ENCODE assay signal across 8 cellular contexts in the genomic region with DNA sequence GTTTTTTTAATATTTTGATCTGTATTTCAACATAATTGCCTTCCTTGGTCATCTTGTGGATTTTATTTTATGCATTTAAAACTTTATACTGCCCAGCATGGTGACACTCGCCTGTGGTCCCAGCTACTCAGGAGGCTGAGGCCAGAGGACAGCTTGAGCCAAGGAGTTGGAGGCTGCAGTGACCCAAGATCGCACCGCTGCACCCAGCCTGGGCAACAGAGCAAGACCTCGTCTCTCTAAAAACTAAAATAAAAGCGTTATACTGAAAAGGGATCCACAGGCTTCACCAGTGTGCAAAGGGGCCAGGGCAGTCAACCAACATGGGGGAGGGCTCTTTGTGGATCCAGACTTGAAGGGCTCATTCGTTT. TPM values are rescaled to one million over a fixed set of nuclear protein-coding genes. Genes with fewer than 3 reads are reported as not detected.
A peak's percentile ranks its signal among the peaks of the same experiment; 100 is the strongest.
DNase-seq lines count a peak whose midpoint lies in the region; ATAC-seq and TF ChIP-seq lines count a peak whose summit lies in the region.

No MANE protein-coding gene starts in this region.

- H3K4me3 ChIP-seq in HFF-Myc (replicated peaks; ENCODE audit: low read depth, low read length), result peak overlapping the region; percentile 87
- H3K4me3 ChIP-seq in ascending aorta, result peak overlapping the region; percentile 77 to 81
- peak overlapping the region; percentile 92 for H3K4me3 ChIP-seq in smooth muscle cell

- H3K9me3 ChIP-seq in ascending aorta (no peaks in the 10 kb centered on the region), smooth muscle cell (replicated peaks; ENCODE audit: low read depth) (no peaks in the 10 kb centered on the region)

- 63% methylated on average over 6 of the region's 6 CpGs for WGBS in smooth muscle cell (ENCODE audit: low lambda C conversion rate)

- TF ChIP-seq CTCF in HFF-Myc (IDR thresholded peaks at IDR 0.05; ENCODE audit: low read depth, low read length, missing control alignments) (no peak), ascending aorta (IDR thresholded peaks at IDR 0.05) (no peak), smooth muscle cell (IDR thresholded peaks at IDR 0.05; ENCODE audit: borderline replicate concordance, insufficient read depth, poor library complexity, severe bottlenecking) (no peak), GM10266 (IDR thresholded peaks at IDR 0.05; ENCODE audit: control insufficient read depth, insufficient read depth, low read depth, missing control alignments) (no peak)

- H3K36me3 ChIP-seq in ascending aorta (no peaks in the 10 kb centered on the region), smooth muscle cell (ENCODE audit: low read depth) (no peaks in the 10 kb centered on the region)

- peaks cover 12% of the 10 kb centered on the region for H4K20me1 ChIP-seq in smooth muscle cell (ENCODE audit: low read depth)

- H3K4me1 ChIP-seq in ascending aorta, result peaks cover 0 to 15% of the 10 kb centered on the region in 2 donors
- peaks cover 10% of the 10 kb centered on the region for H3K4me1 ChIP-seq in smooth muscle cell (ENCODE audit: low read depth)

- ATAC-seq in GM18909 (IDR thresholded peaks at IDR 0.05; ENCODE audit: poor library complexity, unreplicated experiment), result no peak

- peak overlapping the region; percentile 84 for H2AFZ ChIP-seq in smooth muscle cell (ENCODE audit: low read depth)

- peak overlapping the region; percentile 98 for H3K4me2 ChIP-seq in smooth muscle cell

- DNase-seq in HFF-Myc (ENCODE audit: extremely low read depth, low read depth) (no peak), ascending aorta (ENCODE audit: low spot score in 2 of 2) (no peak), smooth muscle cell (lab: John Stamatoyannopoulos, UW; ENCODE audit: unreplicated experiment) (no peak), NCI-H226 (no peak), GM10266 (ENCODE audit: extremely low spot score) (no peak)
- no peak for DNase-seq in stimulated activated CD4-positive, alpha-beta T cell treated with anti-CD3 and anti-CD28 coated beads, Interleukin-2, amount 100 ng/mL, for 24 hours

- intact Hi-C loops in ascending aorta (cut with DNase I), result no loop called here

- no peaks in the 10 kb centered on the region for H3K27me3 ChIP-seq in ascending aorta
- H3K27me3 ChIP-seq in layer of hippocampus (ENCODE audit: control insufficient read depth, insufficient read depth, low read length), result peaks cover 10% of the 10 kb centered on the region
- H3K27me3 ChIP-seq in smooth muscle cell (ENCODE audit: low read depth), result no peaks in the 10 kb centered on the region

- H3K79me2 ChIP-seq in smooth muscle cell (ENCODE audit: low read depth), result peaks cover 46% of the 10 kb centered on the region

- no peak overlapping the region for H3K9ac ChIP-seq in smooth muscle cell (ENCODE audit: low read depth)

- H3F3A ChIP-seq in smooth muscle cell (ENCODE audit: low read depth), result peaks cover 5% of the 10 kb centered on the region

- H3K27ac ChIP-seq in ascending aorta (peak overlapping the region; percentile 91 to 95), layer of hippocampus (ENCODE audit: low read depth, low read length) (peak overlapping the region; percentile 1), smooth muscle cell (ENCODE audit: low read depth) (peak overlapping the region; percentile 37)

RNA-seq across cellular contexts. Expression of gene NID1, which starts 1.4 kb away (rescaled TPM):
- total RNA-seq in ascending aorta (172 TPM), smooth muscle cell (52.9 and 62.9 TPM in 2 replicates)
- polyA plus RNA-seq in smooth muscle cell, result 45.0 and 74.1 TPM in 2 replicates

Comparison
In these comparisons a context has a peak if more than half of its experiments do, and no peak if none do; other contexts are left out.
1. H3K27ac ChIP-seq: peak in every context shown above with its lines; median percentile 93 in ascending aorta; 37 in smooth muscle cell; 1 in layer of hippocampus.